ENCODE assay signal across 22 cellular contexts in genomic region chr7:102040569-102040968, GRCh38.
"Had no signal": no experiment of that assay in that cellular context is flagged by ENCODE, and none has a peak within 500 bp of the region (broad histone marks: within the 10 kb centered on the region; RNA-seq: fewer than 3 reads in every experiment).

No MANE protein-coding gene starts in this region.

- H3K4me2 ChIP-seq: neural progenitor cell had no signal

- H3K27ac ChIP-seq: adrenal gland, ascending aorta, brain microvascular endothelial cell, colonic mucosa, gastroesophageal sphincter, neural progenitor cell, skin epidermis had no signal

- H3K4me1 ChIP-seq: colonic mucosa, neural progenitor cell had no signal

- H3K27me3 ChIP-seq: adrenal gland, ascending aorta, brain microvascular endothelial cell, colonic mucosa, gastroesophageal sphincter, neural progenitor cell had no signal

- H3K4me3 ChIP-seq: adrenal gland, ascending aorta, colonic mucosa, gastroesophageal sphincter, lung, neural progenitor cell, skin epidermis had no signal

- H3K9me3 ChIP-seq: adrenal gland, ascending aorta, colonic mucosa, gastroesophageal sphincter had no signal

- H3K9ac ChIP-seq: neural progenitor cell had no signal

- H3K9me3 Mint-ChIP-seq: activated T-helper 2 cell treated with anti-CD3 and anti-CD28 coated beads, Interferon-gamma antibody, Interleukin-2, Interleukin-4, amounts not matched to agents 10 μg/mL and 5 μg/mL and 100 μg/mL, durations not matched to agents 14 hours and 24 hours and 36 hours; central memory CD8-positive, alpha-beta T cell; mesothelial cell of epicardium; naive thymus-derived CD8-positive, alpha-beta T cell; neural progenitor cell had no signal

- H3K4me3 Mint-ChIP-seq: activated naive CD8-positive, alpha-beta T cell; central memory CD8-positive, alpha-beta T cell; mesothelial cell of epicardium; naive thymus-derived CD8-positive, alpha-beta T cell; neural progenitor cell; stimulated activated naive B cell treated with anti-CD40 and anti-IgM and Interleukin-4, amounts not matched to agents 10 μg/mL and 1 μg/mL and 100 μg/mL, for 72 hours had no signal

- H3K36me3 ChIP-seq: adrenal gland, brain microvascular endothelial cell, colonic mucosa, gastroesophageal sphincter, neural progenitor cell had no signal

- H3K27me3 Mint-ChIP-seq: activated naive CD8-positive, alpha-beta T cell; central memory CD8-positive, alpha-beta T cell; naive thymus-derived CD8-positive, alpha-beta T cell; progenitor cell of endocrine pancreas; stimulated activated naive B cell treated with anti-CD40 and anti-IgM and Interleukin-4, amounts not matched to agents 10 μg/mL and 1 μg/mL and 100 μg/mL, for 72 hours had no signal

- H3K27ac Mint-ChIP-seq: activated naive CD8-positive, alpha-beta T cell; activated T-helper 2 cell treated with anti-CD3 and anti-CD28 coated beads, Interferon-gamma antibody, Interleukin-2, Interleukin-4, amounts not matched to agents 10 μg/mL and 5 μg/mL and 100 μg/mL, durations not matched to agents 14 hours and 24 hours and 36 hours; mesothelial cell of epicardium; naive thymus-derived CD8-positive, alpha-beta T cell; neural progenitor cell; stimulated activated naive B cell treated with anti-CD40 and anti-IgM and Interleukin-4, amounts not matched to agents 10 μg/mL and 1 μg/mL and 100 μg/mL, for 72 hours had no signal

- ATAC-seq: gastroesophageal sphincter; left colon; naive thymus-derived CD8-positive, alpha-beta T cell; SK-N-SH treated with all-trans-retinoic acid at 6 μM for 48 hours had no signal

- DNase-seq: activated naive CD4-positive, alpha-beta T cell; activated T-cell treated with anti-CD3 and anti-CD28 coated beads, Interleukin-2, amount 50 U/mL, for 1 hour; adrenal gland; brain microvascular endothelial cell; colonic mucosa; head of caudate nucleus; islet precursor cell; left colon; naive thymus-derived CD8-positive, alpha-beta T cell; retina; stimulated activated naive B cell treated with anti-CD40 and anti-IgM and Interleukin-4, amounts not matched to agents 10 μg/mL and 1 μg/mL and 100 μg/mL, for 72 hours had no signal
